In the genomic region with DNA sequence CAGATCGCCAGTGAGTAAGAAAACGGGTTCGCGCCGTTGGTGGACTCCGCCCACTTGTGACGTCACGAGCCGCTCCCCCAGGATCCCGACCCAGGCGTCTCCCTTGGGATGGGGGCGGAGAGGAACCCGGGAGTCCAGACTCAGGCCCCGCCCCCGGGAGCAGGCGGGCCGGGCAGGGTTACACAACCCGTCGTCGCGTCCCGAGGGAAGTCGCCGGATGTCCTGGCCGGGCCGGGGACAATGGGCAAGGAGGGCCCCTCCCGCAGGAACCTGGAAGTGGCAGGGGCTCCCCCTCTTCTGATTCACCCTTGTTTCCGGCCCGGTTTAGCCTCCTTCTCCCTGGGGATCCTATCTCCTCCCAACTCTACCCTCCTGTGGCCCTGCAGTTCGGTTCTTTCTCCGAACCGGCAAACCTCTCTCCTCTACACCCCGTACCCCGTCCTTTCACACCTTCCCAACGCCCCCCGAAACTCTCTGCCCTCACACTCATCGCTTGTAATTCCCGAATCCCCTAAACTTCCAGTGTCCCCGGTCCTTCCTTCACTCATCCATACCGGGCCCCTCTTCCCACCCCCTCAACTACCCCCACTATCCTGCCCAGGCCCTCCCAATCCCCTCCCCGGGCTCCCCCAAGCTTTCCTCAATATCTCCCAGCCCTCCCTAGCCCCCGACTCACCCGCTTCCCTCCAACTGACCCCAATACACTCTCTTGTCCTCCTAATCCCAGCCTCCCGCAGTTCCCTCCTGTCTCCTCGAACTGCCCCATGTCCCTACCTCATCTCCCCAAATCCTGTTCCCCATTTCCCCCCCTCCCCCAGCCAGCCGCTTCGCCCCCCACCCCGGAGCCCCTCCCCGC, we compare ENCODE assay signal across 1 cellular context.
TF ChIP-seq lines count a peak whose summit lies in the region.

No MANE protein-coding gene starts in this region.

TF ChIP-seq in K562, 482 proteins besides CTCF, POLR2A, EP300 and RAD21 (continued from another document and continues in another):
- TF ChIP-seq, protein P1, sequence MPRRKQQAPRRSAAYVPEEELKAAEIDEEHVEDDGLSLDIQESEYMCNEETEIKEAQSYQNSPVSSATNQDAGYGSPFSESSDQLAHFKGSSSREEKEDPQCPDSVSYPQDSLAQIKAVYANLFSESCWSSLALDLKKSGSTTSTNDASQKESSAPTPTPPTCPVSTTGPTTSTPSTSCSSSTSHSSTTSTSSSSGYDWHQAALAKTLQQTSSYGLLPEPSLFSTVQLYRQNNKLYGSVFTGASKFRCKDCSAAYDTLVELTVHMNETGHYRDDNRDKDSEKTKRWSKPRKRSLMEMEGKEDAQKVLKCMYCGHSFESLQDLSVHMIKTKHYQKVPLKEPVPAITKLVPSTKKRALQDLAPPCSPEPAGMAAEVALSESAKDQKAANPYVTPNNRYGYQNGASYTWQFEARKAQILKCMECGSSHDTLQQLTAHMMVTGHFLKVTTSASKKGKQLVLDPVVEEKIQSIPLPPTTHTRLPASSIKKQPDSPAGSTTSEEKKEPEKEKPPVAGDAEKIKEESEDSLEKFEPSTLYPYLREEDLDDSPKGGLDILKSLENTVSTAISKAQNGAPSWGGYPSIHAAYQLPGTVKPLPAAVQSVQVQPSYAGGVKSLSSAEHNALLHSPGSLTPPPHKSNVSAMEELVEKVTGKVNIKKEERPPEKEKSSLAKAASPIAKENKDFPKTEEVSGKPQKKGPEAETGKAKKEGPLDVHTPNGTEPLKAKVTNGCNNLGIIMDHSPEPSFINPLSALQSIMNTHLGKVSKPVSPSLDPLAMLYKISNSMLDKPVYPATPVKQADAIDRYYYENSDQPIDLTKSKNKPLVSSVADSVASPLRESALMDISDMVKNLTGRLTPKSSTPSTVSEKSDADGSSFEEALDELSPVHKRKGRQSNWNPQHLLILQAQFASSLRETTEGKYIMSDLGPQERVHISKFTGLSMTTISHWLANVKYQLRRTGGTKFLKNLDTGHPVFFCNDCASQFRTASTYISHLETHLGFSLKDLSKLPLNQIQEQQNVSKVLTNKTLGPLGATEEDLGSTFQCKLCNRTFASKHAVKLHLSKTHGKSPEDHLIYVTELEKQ (CRISPR knock-in tag; IDR thresholded peaks at IDR 0.05) = no peak
- TF ChIP-seq SMARCE1 (IDR thresholded peaks at IDR 0.05) = peak; percentile 78
- TF ChIP-seq GABPB2 (CRISPR knock-in tag; conservative IDR thresholded peaks at IDR 0.05) = no peak
- TF ChIP-seq CGGBP1 (CRISPR knock-in tag; IDR thresholded peaks at IDR 0.05) = no peak
- no peak for TF ChIP-seq SMAD3 (CRISPR knock-in tag; conservative IDR thresholded peaks at IDR 0.05)
- TF ChIP-seq TBP (optimal IDR thresholded peaks at IDR 0.05; ENCODE audit: low read depth, low read length) = no peak
- TF ChIP-seq GTF2B (IDR thresholded peaks at IDR 0.05; ENCODE audit: extremely low read depth, insufficient read length) = no peak
- TF ChIP-seq MAFG (tag; conservative IDR thresholded peaks at IDR 0.05) = no peak
- TF ChIP-seq HLTF (IDR thresholded peaks at IDR 0.05) = peak; percentile 91; the same call in 1 of the 2 replicates
- no peak for TF ChIP-seq ZNF324 (CRISPR knock-in tag; IDR thresholded peaks at IDR 0.05)
- no peak for TF ChIP-seq SAFB (IDR thresholded peaks at IDR 0.05; ENCODE audit: borderline replicate concordance, low read depth, low read length)
- peak in 1 of 2 experiments; percentile 71; a peak in 1 of 4 replicates for TF ChIP-seq KDM4B (IDR thresholded peaks at IDR 0.05; ENCODE audit: borderline replicate concordance in 2 of 2, low read depth in 1 of 2)
- no peak for TF ChIP-seq RBBP5 (IDR thresholded peaks at IDR 0.05; ENCODE audit: borderline replicate concordance, insufficient read depth, low read length, poor library complexity, severe bottlenecking)
- peak; percentile 54; the same call in 1 of the 2 replicates for TF ChIP-seq DPF2 (IDR thresholded peaks at IDR 0.05)
- TF ChIP-seq ERF (CRISPR knock-in tag; IDR thresholded peaks at IDR 0.05) = 0 out of 2 replicates have a peak, but pooled peaks have one; percentile 49
- no peak for TF ChIP-seq ZNF263 (CRISPR knock-in tag; IDR thresholded peaks at IDR 0.05; ENCODE audit: borderline replicate concordance)
- no peak for TF ChIP-seq ZNF23 (CRISPR knock-in tag; IDR thresholded peaks at IDR 0.05)
- TF ChIP-seq ZNF561 (CRISPR knock-in tag; conservative IDR thresholded peaks at IDR 0.05) = no peak
- no peak for TF ChIP-seq PREB (CRISPR knock-in tag; IDR thresholded peaks at IDR 0.05)
- TF ChIP-seq NFE2 (IDR thresholded peaks at IDR 0.05; ENCODE audit: low read depth) = no peak
- no peak for TF ChIP-seq TAF9B (IDR thresholded peaks at IDR 0.05; ENCODE audit: partially characterized antibody)
- TF ChIP-seq UBTF (IDR thresholded peaks at IDR 0.05; ENCODE audit: borderline replicate concordance in 1 of 2, low read depth in 2 of 2, low read length in 2 of 2) = no peak
- no peak for TF ChIP-seq ZNF507 (tag; conservative IDR thresholded peaks at IDR 0.05)
- no peak for TF ChIP-seq CBX3 (IDR thresholded peaks at IDR 0.05; ENCODE audit: borderline replicate concordance in 1 of 2, low read length in 2 of 2)
- TF ChIP-seq ZNF384 (IDR thresholded peaks at IDR 0.05; ENCODE audit: low read depth, low read length) = no peak
- no peak; the same call in 1 of the 2 replicates for TF ChIP-seq ATF4 (CRISPR knock-in tag; IDR thresholded peaks at IDR 0.05)
- TF ChIP-seq POLR2H (tag; IDR thresholded peaks at IDR 0.05; ENCODE audit: low read depth) = peak; percentile 47
- TF ChIP-seq ZNF589 (CRISPR knock-in tag; IDR thresholded peaks at IDR 0.05; ENCODE audit: low read depth) = no peak
- TF ChIP-seq RHOXF2B (CRISPR knock-in tag; conservative IDR thresholded peaks at IDR 0.05) = no peak
- no peak for TF ChIP-seq POLR3A (IDR thresholded peaks at IDR 0.05; ENCODE audit: borderline replicate concordance, extremely low read depth, insufficient read depth, insufficient read length)
- TF ChIP-seq ASH1L (IDR thresholded peaks at IDR 0.05; ENCODE audit: borderline replicate concordance, low read depth, partially characterized antibody) = peak; percentile 37
- TF ChIP-seq, protein P2, sequence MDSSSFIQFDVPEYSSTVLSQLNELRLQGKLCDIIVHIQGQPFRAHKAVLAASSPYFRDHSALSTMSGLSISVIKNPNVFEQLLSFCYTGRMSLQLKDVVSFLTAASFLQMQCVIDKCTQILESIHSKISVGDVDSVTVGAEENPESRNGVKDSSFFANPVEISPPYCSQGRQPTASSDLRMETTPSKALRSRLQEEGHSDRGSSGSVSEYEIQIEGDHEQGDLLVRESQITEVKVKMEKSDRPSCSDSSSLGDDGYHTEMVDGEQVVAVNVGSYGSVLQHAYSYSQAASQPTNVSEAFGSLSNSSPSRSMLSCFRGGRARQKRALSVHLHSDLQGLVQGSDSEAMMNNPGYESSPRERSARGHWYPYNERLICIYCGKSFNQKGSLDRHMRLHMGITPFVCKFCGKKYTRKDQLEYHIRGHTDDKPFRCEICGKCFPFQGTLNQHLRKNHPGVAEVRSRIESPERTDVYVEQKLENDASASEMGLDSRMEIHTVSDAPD (CRISPR knock-in tag; IDR thresholded peaks at IDR 0.05) = no peak
- no peak for TF ChIP-seq ZNF124 (CRISPR knock-in tag; IDR thresholded peaks at IDR 0.05)
- TF ChIP-seq MAZ (CRISPR knock-in tag; conservative IDR thresholded peaks at IDR 0.05 in 1 of 2, IDR thresholded peaks at IDR 0.05 in 1 of 2) = peak; percentile 92 to 96
- TF ChIP-seq, protein P3, sequence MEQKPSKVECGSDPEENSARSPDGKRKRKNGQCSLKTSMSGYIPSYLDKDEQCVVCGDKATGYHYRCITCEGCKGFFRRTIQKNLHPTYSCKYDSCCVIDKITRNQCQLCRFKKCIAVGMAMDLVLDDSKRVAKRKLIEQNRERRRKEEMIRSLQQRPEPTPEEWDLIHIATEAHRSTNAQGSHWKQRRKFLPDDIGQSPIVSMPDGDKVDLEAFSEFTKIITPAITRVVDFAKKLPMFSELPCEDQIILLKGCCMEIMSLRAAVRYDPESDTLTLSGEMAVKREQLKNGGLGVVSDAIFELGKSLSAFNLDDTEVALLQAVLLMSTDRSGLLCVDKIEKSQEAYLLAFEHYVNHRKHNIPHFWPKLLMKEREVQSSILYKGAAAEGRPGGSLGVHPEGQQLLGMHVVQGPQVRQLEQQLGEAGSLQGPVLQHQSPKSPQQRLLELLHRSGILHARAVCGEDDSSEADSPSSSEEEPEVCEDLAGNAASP (IDR thresholded peaks at IDR 0.05) = no peak
- no peak for TF ChIP-seq SAP30 (IDR thresholded peaks at IDR 0.05; ENCODE audit: borderline replicate concordance, insufficient read depth, low read depth, low read length, poor library complexity, severe bottlenecking)
- no peak for TF ChIP-seq MAFK (IDR thresholded peaks at IDR 0.05; ENCODE audit: low read length)
- no peak for TF ChIP-seq ARHGAP35 (IDR thresholded peaks at IDR 0.05; ENCODE audit: partially characterized antibody)
- TF ChIP-seq RBFOX2 (IDR thresholded peaks at IDR 0.05; ENCODE audit: low read depth, low read length) = peak; percentile 82
- TF ChIP-seq STAT5B (CRISPR knock-in tag; IDR thresholded peaks at IDR 0.05) = no peak
- TF ChIP-seq NCOA1 (IDR thresholded peaks at IDR 0.05; ENCODE audit: low read depth) = peak; percentile 66; the same call in 1 of the 2 replicates
- no peak for TF ChIP-seq ZBTB1 (CRISPR knock-in tag; IDR thresholded peaks at IDR 0.05; ENCODE audit: borderline replicate concordance, low read depth)
- peak; percentile 98 for TF ChIP-seq ETV5 (CRISPR knock-in tag; IDR thresholded peaks at IDR 0.05; ENCODE audit: low read depth)
- no peak for TF ChIP-seq NCOA2 (IDR thresholded peaks at IDR 0.05; ENCODE audit: partially characterized antibody in 2 of 2)
- no peak for TF ChIP-seq NR0B1 (IDR thresholded peaks at IDR 0.05; ENCODE audit: partially characterized antibody)
- TF ChIP-seq FOXP4 (CRISPR knock-in tag; IDR thresholded peaks at IDR 0.05; ENCODE audit: borderline replicate concordance) = no peak
- TF ChIP-seq BRCA1 (IDR thresholded peaks at IDR 0.05) = no peak
- no peak for TF ChIP-seq BRCA1 (CRISPR knock-in tag; IDR thresholded peaks at IDR 0.05)
